8 cellular contexts compared by ENCODE assay signal in genomic region chr20:58309607-58310290, GRCh38. TPM values are rescaled to one million over a fixed set of nuclear protein-coding genes. Genes with fewer than 3 reads are reported as not detected.
DNase-seq lines count a peak whose midpoint lies in the region; ATAC-seq, FAIRE-seq and TF ChIP-seq lines count a peak whose summit lies in the region.

Gene RAB22A, plus strand, starts transcription at chr20:58309715. Its CDS starts 262 bp downstream, at chr20:58309977.

- FAIRE-seq in HepG2 (lab: Jason Lieb, UNC): no peak

- H3K36me3 ChIP-seq in A673 (ENCODE audit: insufficient read depth, low read length, poor library complexity, severe bottlenecking) (peaks cover 15% of the 10 kb centered on the region), HepG2 (replicated peaks in 1 of 2; ENCODE audit: control insufficient read depth in 1 of 2, insufficient read depth in 2 of 2, low read length in 2 of 2) (peaks cover 2 to 18% of the 10 kb centered on the region in 2 experiments)

- POLR2A ChIA-PET in A673 (lab: Charles Lee; ENCODE audit: low non-redundant PET) (no interaction called here), HepG2 (lab: Yijun Ruan, JAX) (interaction anchor here (0.7 to 1.6 kb wide), 7 partner anchors 13 to 749 kb away, joined by 3 to 6 read pairs (median 4); partner anchors contain the start of genes STX16 and VAPB)
- POLR2A ChIA-PET in activated CD4-positive, alpha-beta T cell treated with anti-CD3 and anti-CD28 coated beads, Interleukin-2, amount 10 ng/mL, durations not matched to agents 7 days and 5 days (lab: Charles Lee): no interaction called here

- peak within 1 kb of the TSS; percentile 95 for H3K4me3 Mint-ChIP-seq in activated CD4-positive, alpha-beta T cell treated with anti-CD3 and anti-CD28 coated beads, Interleukin-2, amount 10 ng/mL, durations not matched to agents 7 days and 5 days
- peak within 1 kb of the TSS; percentile 87 for H3K4me3 Mint-ChIP-seq in dendritic cell treated with granulocyte-macrophage colony-stimulating factor and Interleukin-4, amounts not matched to agents 40 ng/mL and 50 ng/mL, for 4 days

- peaks cover 8% of the 10 kb centered on the region for H3K79me2 ChIP-seq in HepG2 (ENCODE audit: insufficient read depth, low read length)

- no peak within 1 kb of the TSS for H2AFZ ChIP-seq in HepG2 (ENCODE audit: low read length)

- peak within 1 kb of the TSS; percentile 84 for H3K4me2 ChIP-seq in HepG2 (ENCODE audit: low read depth, low read length)

- H3K4me1 Mint-ChIP-seq in activated CD4-positive, alpha-beta T cell treated with anti-CD3 and anti-CD28 coated beads, Interleukin-2, amount 10 ng/mL, durations not matched to agents 7 days and 5 days: peaks cover 65% of the 10 kb centered on the region
- peaks cover 51% of the 10 kb centered on the region for H3K4me1 Mint-ChIP-seq in dendritic cell treated with granulocyte-macrophage colony-stimulating factor and Interleukin-4, amounts not matched to agents 40 ng/mL and 50 ng/mL, for 4 days (ENCODE audit: low read depth)

- ATAC-seq in GM18520 (IDR thresholded peaks at IDR 0.05; ENCODE audit: unreplicated experiment) (peak; percentile 39), HG03039 (IDR thresholded peaks at IDR 0.05; ENCODE audit: unreplicated experiment) (peak; percentile 81), HepG2 (peak; percentile 82)

- no peaks in the 10 kb centered on the region for H4K20me1 ChIP-seq in HepG2 (ENCODE audit: insufficient read depth, low read length)

- H3K4me3 ChIP-seq in A673 (ENCODE audit: low read depth, low read length, poor library complexity, severe bottlenecking) (peak within 1 kb of the TSS; percentile 98), HepG2 (replicated peaks in 1 of 3; ENCODE audit: insufficient read depth in 1 of 3, low read depth in 2 of 3, low read length in 3 of 3) (peak within 1 kb of the TSS; percentile 98 to 100 (median 99))

- 2% methylated on average over 40 of the region's 72 CpGs for WGBS in HepG2 (ENCODE audit: low lambda C conversion rate)

- H3K9me3 ChIP-seq in A673 (ENCODE audit: low read depth, low read length, poor library complexity, severe bottlenecking): no peaks in the 10 kb centered on the region
- H3K9me3 ChIP-seq in HepG2 (ENCODE audit: low read length): no peaks in the 10 kb centered on the region

- H3K27me3 ChIP-seq in A673 (replicated peaks; ENCODE audit: insufficient read depth, low read depth, low read length, poor library complexity) (no peaks in the 10 kb centered on the region), HepG2 (ENCODE audit: control insufficient read depth in 1 of 2, insufficient read depth in 2 of 2, low read length in 2 of 2) (no peaks in the 10 kb centered on the region; a peak in 1 of 5 replicates)

- peaks cover 41% of the 10 kb centered on the region for H3K36me3 Mint-ChIP-seq in activated CD4-positive, alpha-beta T cell treated with anti-CD3 and anti-CD28 coated beads, Interleukin-2, amount 10 ng/mL, durations not matched to agents 7 days and 5 days (ENCODE audit: low read depth)
- H3K36me3 Mint-ChIP-seq in dendritic cell treated with granulocyte-macrophage colony-stimulating factor and Interleukin-4, amounts not matched to agents 40 ng/mL and 50 ng/mL, for 4 days (ENCODE audit: low read depth): peaks cover 57% of the 10 kb centered on the region

- peaks cover 13% of the 10 kb centered on the region for H3K4me1 ChIP-seq in A673 (ENCODE audit: insufficient read depth, low read length, poor library complexity, severe bottlenecking)
- peaks cover 40% of the 10 kb centered on the region for H3K4me1 ChIP-seq in HepG2 (ENCODE audit: insufficient read depth, low read length)

- H3K27ac ChIP-seq in A673 (ENCODE audit: low read depth, low read length, poor library complexity, severe bottlenecking) (peak within 1 kb of the TSS; percentile 92), HepG2 (ENCODE audit: extremely low read length, insufficient read depth, low read length) (peak within 1 kb of the TSS; percentile 65)

- BruUV-seq in A673 (replicated peaks; lab: Mats Ljungman, UMichigan): no TSS peak
- BruUV-seq in HepG2 (replicated peaks; lab: Mats Ljungman, UMichigan): no TSS peak

- DNase-seq in A673 (ENCODE audit: low spot score): peak; percentile 85
- peak; percentile 70 for DNase-seq in NCI-H345 treated with DMSO at 0.1 percent for 48 hours (lab: John Stamatoyannopoulos, UW; ENCODE audit: unreplicated experiment)
- DNase-seq in activated CD4-positive, alpha-beta T cell treated with anti-CD3 and anti-CD28 coated beads, Interleukin-2, amount 10 ng/mL, durations not matched to agents 7 days and 5 days: peak; percentile 82
- DNase-seq in HepG2 (ENCODE audit: low spot score): peak; percentile 56
- DNase-seq in stimulated activated CD4-positive, alpha-beta T cell treated with anti-CD3 and anti-CD28 coated beads, Interleukin-2, amount 100 ng/mL, for 4 hours (ENCODE audit: low read depth): peak; percentile 73

- H3K27ac Mint-ChIP-seq in activated CD4-positive, alpha-beta T cell treated with anti-CD3 and anti-CD28 coated beads, Interleukin-2, amount 10 ng/mL, durations not matched to agents 7 days and 5 days: peak within 1 kb of the TSS; percentile 95
- peak within 1 kb of the TSS; percentile 91 for H3K27ac Mint-ChIP-seq in dendritic cell treated with granulocyte-macrophage colony-stimulating factor and Interleukin-4, amounts not matched to agents 40 ng/mL and 50 ng/mL, for 4 days

- no peak for TF ChIP-seq CTCF in A673 (conservative IDR thresholded peaks at IDR 0.05; ENCODE audit: low read depth, low read length)
- TF ChIP-seq CTCF in HepG2 (CRISPR knock-in tag; IDR thresholded peaks at IDR 0.05): no peak; the same call in 1 of the 2 replicates

- peak; percentile 8 to 37; a peak in 1 of 4 replicates for TF ChIP-seq EP300 in HepG2 (IDR thresholded peaks at IDR 0.05; ENCODE audit: low read depth in 2 of 2, low read length in 2 of 2)
- no peak for TF ChIP-seq EP300 in HepG2 (CRISPR knock-in tag; IDR thresholded peaks at IDR 0.05; ENCODE audit: borderline replicate concordance)

- in situ Hi-C loops in HepG2 (cut with HindIII; ENCODE audit: extremely low pct_ligation_motif_present, low pct_unique_long_range_greater_than_20kb): no loop called here

- no peaks in the 10 kb centered on the region for H3K27me3 Mint-ChIP-seq in activated CD4-positive, alpha-beta T cell treated with anti-CD3 and anti-CD28 coated beads, Interleukin-2, amount 10 ng/mL, durations not matched to agents 7 days and 5 days
- peaks cover 1% of the 10 kb centered on the region for H3K27me3 Mint-ChIP-seq in dendritic cell treated with granulocyte-macrophage colony-stimulating factor and Interleukin-4, amounts not matched to agents 40 ng/mL and 50 ng/mL, for 4 days

- no peaks in the 10 kb centered on the region for H3K9me3 Mint-ChIP-seq in activated CD4-positive, alpha-beta T cell treated with anti-CD3 and anti-CD28 coated beads, Interleukin-2, amount 10 ng/mL, durations not matched to agents 7 days and 5 days
- no peaks in the 10 kb centered on the region for H3K9me3 Mint-ChIP-seq in dendritic cell treated with granulocyte-macrophage colony-stimulating factor and Interleukin-4, amounts not matched to agents 40 ng/mL and 50 ng/mL, for 4 days

- TF ChIP-seq RAD21 in HepG2 (CRISPR knock-in tag; IDR thresholded peaks at IDR 0.05): peak; percentile 74

- CTCF ChIA-PET in A673 (lab: Charles Lee) (no interaction called here), HepG2 (lab: Yijun Ruan, JAX; ENCODE audit: low intra/inter-chr PET ratio, low total read pairs) (no interaction called here)
- CTCF ChIA-PET in activated CD4-positive, alpha-beta T cell treated with anti-CD3 and anti-CD28 coated beads, Interleukin-2, amount 10 ng/mL, durations not matched to agents 7 days and 5 days (lab: Charles Lee): no interaction called here

- peak; percentile 67 to 72 for TF ChIP-seq POLR2A in HepG2 (IDR thresholded peaks at IDR 0.05; ENCODE audit: insufficient read depth in 1 of 2, low read depth in 2 of 2, low read length in 2 of 2)

- intact Hi-C loops in A673 (cut with micrococcal nuclease; ENCODE audit: unreplicated experiment): no loop called here
- intact Hi-C loops in dendritic cell treated with granulocyte-macrophage colony-stimulating factor and Interleukin-4, amounts not matched to agents 40 ng/mL and 50 ng/mL, for 4 days (cut with micrococcal nuclease): loop anchor here (5.0 to 10.0 kb wide), 3 partner anchors 72 to 595 kb away; partner anchors contain the start of genes PMEPA1 and STX16
- intact Hi-C loops in HepG2 (cut with micrococcal nuclease; ENCODE audit: unreplicated experiment): loop anchor here (2.0 to 5.0 kb wide), 2 partner anchors 17 to 78 kb away; partner anchors contain the start of gene VAPB

- H3K9ac ChIP-seq in HepG2 (ENCODE audit: insufficient read depth, low read depth, low read length): peak within 1 kb of the TSS; percentile 96

RNA-seq across cellular contexts. Expression of gene RAB22A, which starts in this region (rescaled TPM):
- total RNA-seq in A673 (2021): 12.7 and 14.6 TPM in 2 replicates
- total RNA-seq in activated CD4-positive, alpha-beta T cell treated with anti-CD3 and anti-CD28 coated beads, Interleukin-2, amount 10 ng/mL, durations not matched to agents 7 days and 5 days: 10 to 100 TPM; 15.5 to 18.0 TPM
- 11.2 and 16.2 TPM in 2 replicates for total RNA-seq in HepG2 (2016; rRNA removed; fragmentation: Illumina TruSeq; extraction: Trizol)
- total RNA-seq in HepG2 (2016; cell fraction: cytosol; rRNA removed; fragmentation: Illumina TruSeq; extraction: Trizol; ENCODE audit: low read depth): 3.2 TPM in 2 replicates
- 11.4 and 14.3 TPM in 2 replicates for total RNA-seq in HepG2 (2016; cell fraction: insoluble cytoplasmic fraction; rRNA removed; fragmentation: Illumina TruSeq; extraction: Trizol)
- total RNA-seq in HepG2 (2016; cell fraction: membrane; rRNA removed; fragmentation: Illumina TruSeq; extraction: Trizol): 12.0 and 12.3 TPM in 2 replicates
- 10.4 and 11.0 TPM in 2 replicates for total RNA-seq in HepG2 (2016; cell fraction: nucleus; rRNA removed; fragmentation: Illumina TruSeq; extraction: Trizol)
- polyA plus RNA-seq in HepG2 (2011; rRNA removed): 10.6 and 10.7 TPM in 2 replicates
- 4.3 and 7.7 TPM in 2 replicates for polyA plus RNA-seq in HepG2 (2011; cell fraction: cytosol; rRNA removed)
- polyA plus RNA-seq in HepG2 (2011; cell fraction: nucleus; rRNA removed): 9.1 and 10.7 TPM in 2 replicates
- 8.1 and 8.6 TPM in 2 replicates for polyA plus RNA-seq in HepG2 (2012)
- polyA plus RNA-seq in HepG2 (2016; cell fraction: cytosol; fragmentation: Illumina TruSeq; extraction: Trizol; ENCODE audit: low read depth): 3.2 and 4.1 TPM in 2 replicates
- polyA plus RNA-seq in HepG2 (2016; cell fraction: insoluble cytoplasmic fraction; fragmentation: Illumina TruSeq; extraction: Trizol; ENCODE audit: low read depth): 11.4 and 11.5 TPM in 2 replicates
- 8.1 and 10.1 TPM in 2 replicates for polyA plus RNA-seq in HepG2 (2016; cell fraction: membrane; fragmentation: Illumina TruSeq; extraction: Trizol; ENCODE audit: low read depth)
- polyA plus RNA-seq in HepG2 (2016; cell fraction: nucleus; fragmentation: Illumina TruSeq; extraction: Trizol; ENCODE audit: insufficient read depth, low read depth): 12.2 and 13.1 TPM in 2 replicates
- 22.2 and 25.1 TPM in 2 replicates for polyA minus RNA-seq in HepG2 (2011; rRNA and poly(A)+ RNA removed; ENCODE audit: low replicate concordance)
- polyA minus RNA-seq in HepG2 (2011; cell fraction: cytosol; rRNA and poly(A)+ RNA removed): 9.8 and 13.5 TPM in 2 replicates
- polyA minus RNA-seq in HepG2 (2011; cell fraction: nucleus; rRNA and poly(A)+ RNA removed): 32.2 and 33.1 TPM in 2 replicates

Comparison
In these comparisons a context has a peak if more than half of its experiments do, and no peak if none do; other contexts are left out.
1. Peak in every context shown above with its lines: DNase-seq, ATAC-seq, H3K4me3 ChIP-seq and H3K27ac ChIP-seq.